In genomic region chr4:76147454-76148141, GRCh38 we compare ENCODE assay signal across 7 cellular contexts. TPM values are rescaled to one million over a fixed set of nuclear protein-coding genes. Genes with fewer than 3 reads are reported as not detected.
DNase-seq lines count a peak whose midpoint lies in the region; ATAC-seq and TF ChIP-seq lines count a peak whose summit lies in the region.

No MANE protein-coding gene starts in this region.

- no peak for TF ChIP-seq CTCF in GM13976 (IDR thresholded peaks at IDR 0.05; ENCODE audit: borderline replicate concordance, control extremely low read depth, extremely low read depth, insufficient read depth, missing control alignments)
- TF ChIP-seq CTCF in spleen (IDR thresholded peaks at IDR 0.05 in 8 of 11, conservative IDR thresholded peaks at IDR 0.05 in 3 of 11), result no peak

- no peaks in the 10 kb centered on the region for H3K27me3 ChIP-seq in spleen (replicated peaks in 1 of 7)

- H3K36me3 ChIP-seq in spleen, result peaks cover 0 to 18% (median 10%) of the 10 kb centered on the region in 6 donors

- no peaks in the 10 kb centered on the region for H3K9me3 ChIP-seq in spleen

- DNase-seq in GM13976 (ENCODE audit: low spot score) (peak; percentile 75), NCI-H128 (lab: John Stamatoyannopoulos, UW; ENCODE audit: unreplicated experiment) (peak; percentile 52), T-helper 2 cell (peak in 4 of 5 experiments; percentile 8 to 46 (median 21)), brain pericyte (ENCODE audit: low read depth, low spot score) (peak; percentile 78), iPS-NIHi11 (ENCODE audit: low spot score) (peak; percentile 94), spleen (no peak)

- H3K4me1 ChIP-seq in spleen, result peaks cover 14 to 48% (median 38%) of the 10 kb centered on the region in 6 donors

- peak; percentile 26 for ATAC-seq in HG02763 (IDR thresholded peaks at IDR 0.05; ENCODE audit: unreplicated experiment)

- H3K27ac ChIP-seq in spleen, result peak overlapping the region; percentile 79 to 94 (median 92)

- H3K4me3 ChIP-seq in spleen, result peak overlapping the region; percentile 80 to 98 (median 84)

- 1 to 3% (median 2%) methylated on average over 20 to 31 of the region's 31 CpGs for WGBS in spleen, 5 donors

- no peak for TF ChIP-seq POLR2A in spleen (IDR thresholded peaks at IDR 0.05)

- intact Hi-C loops in spleen (cut with DNase I; ENCODE audit: low total_unique reads), result no loop called here

- in situ Hi-C loops in GM13976 (cut with MboI; ENCODE audit: low sequenced_read_pairs, unreplicated experiment), result no loop called here

RNA-seq across cellular contexts. Expression of gene NUP54, which starts 0.6 kb away (rescaled TPM):
- 10 to 100 TPM; 26.2 to 43.2 (median 34.5) TPM for total RNA-seq in spleen
- 10 to 100 TPM; 22.8 to 28.9 (median 28.8) TPM for polyA plus RNA-seq in spleen
